ENCODE assay signal across 1 cellular context in the genomic region with DNA sequence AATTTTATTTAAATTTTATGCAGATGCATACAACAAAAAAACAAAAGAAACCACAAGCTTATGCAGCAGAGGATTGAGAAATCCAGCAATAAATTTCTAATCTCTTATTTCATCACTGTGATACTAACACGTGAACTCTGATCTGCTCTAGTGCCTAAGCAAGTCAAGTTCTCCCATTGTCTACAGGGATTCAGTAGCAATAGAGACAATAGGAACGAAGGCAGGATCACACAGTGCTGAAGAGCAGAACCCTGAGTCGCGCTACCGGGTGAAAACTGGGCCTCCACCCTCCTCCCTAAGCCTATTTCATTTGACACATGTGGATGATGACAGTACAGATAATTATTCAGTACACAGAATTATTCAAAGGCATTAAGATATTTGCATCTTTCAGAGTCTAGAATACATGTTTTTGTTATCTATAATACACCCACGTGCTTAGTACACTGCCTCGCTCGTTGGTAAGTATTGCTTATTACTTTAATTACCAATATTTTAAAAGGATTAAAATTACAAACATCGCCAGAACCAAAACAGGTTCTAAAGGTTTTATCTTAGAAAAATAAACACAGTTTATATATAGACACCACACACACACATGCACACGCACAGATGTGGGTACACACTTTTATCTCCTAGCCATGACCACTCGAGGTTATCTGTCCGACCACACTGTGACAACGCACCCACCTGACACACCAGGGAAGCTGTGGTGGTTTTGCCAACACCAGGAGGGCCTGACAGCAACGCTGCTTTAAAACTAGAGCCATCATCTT.
TF ChIP-seq lines count a peak whose summit lies in the region.

No MANE protein-coding gene starts in this region.

TF ChIP-seq in K562, 482 proteins besides CTCF, POLR2A, EP300 and RAD21 (continued from another document and continues in another):
- no peak for TF ChIP-seq ZNF740 (CRISPR knock-in tag; IDR thresholded peaks at IDR 0.05)
- TF ChIP-seq ZNF740 (tag; IDR thresholded peaks at IDR 0.05), result no peak
- TF ChIP-seq SLC30A9 (CRISPR knock-in tag; IDR thresholded peaks at IDR 0.05), result no peak
- TF ChIP-seq POLR3G (IDR thresholded peaks at IDR 0.05; ENCODE audit: extremely low read depth, insufficient read length, insufficient replicate concordance), result no peak
- no peak for TF ChIP-seq FUS (optimal IDR thresholded peaks at IDR 0.05; ENCODE audit: low read depth, low read length)
- TF ChIP-seq BRF1 (IDR thresholded peaks at IDR 0.05; ENCODE audit: borderline replicate concordance, extremely low read depth, insufficient read length), result no peak
- TF ChIP-seq BCLAF1 (IDR thresholded peaks at IDR 0.05; ENCODE audit: borderline replicate concordance in 1 of 2, control insufficient read depth in 1 of 2, low read depth in 2 of 2, low read length in 1 of 2), result 0 out of 4 replicates have a peak, but pooled peaks of 1 of the 2 experiments have one; percentile 71
- TF ChIP-seq STAT5A (IDR thresholded peaks at IDR 0.05; ENCODE audit: borderline replicate concordance, low read length), result 0 out of 2 replicates have a peak, but pooled peaks have one; percentile 45
- no peak for TF ChIP-seq ZNF316 (IDR thresholded peaks at IDR 0.05)
- no peak for TF ChIP-seq ADNP (tag; IDR thresholded peaks at IDR 0.05)
- TF ChIP-seq ZNF778 (CRISPR knock-in tag; IDR thresholded peaks at IDR 0.05), result no peak
- TF ChIP-seq HNRNPLL (IDR thresholded peaks at IDR 0.05; ENCODE audit: low read depth, low read length, poor library complexity, severe bottlenecking), result no peak
- TF ChIP-seq, protein P1, sequence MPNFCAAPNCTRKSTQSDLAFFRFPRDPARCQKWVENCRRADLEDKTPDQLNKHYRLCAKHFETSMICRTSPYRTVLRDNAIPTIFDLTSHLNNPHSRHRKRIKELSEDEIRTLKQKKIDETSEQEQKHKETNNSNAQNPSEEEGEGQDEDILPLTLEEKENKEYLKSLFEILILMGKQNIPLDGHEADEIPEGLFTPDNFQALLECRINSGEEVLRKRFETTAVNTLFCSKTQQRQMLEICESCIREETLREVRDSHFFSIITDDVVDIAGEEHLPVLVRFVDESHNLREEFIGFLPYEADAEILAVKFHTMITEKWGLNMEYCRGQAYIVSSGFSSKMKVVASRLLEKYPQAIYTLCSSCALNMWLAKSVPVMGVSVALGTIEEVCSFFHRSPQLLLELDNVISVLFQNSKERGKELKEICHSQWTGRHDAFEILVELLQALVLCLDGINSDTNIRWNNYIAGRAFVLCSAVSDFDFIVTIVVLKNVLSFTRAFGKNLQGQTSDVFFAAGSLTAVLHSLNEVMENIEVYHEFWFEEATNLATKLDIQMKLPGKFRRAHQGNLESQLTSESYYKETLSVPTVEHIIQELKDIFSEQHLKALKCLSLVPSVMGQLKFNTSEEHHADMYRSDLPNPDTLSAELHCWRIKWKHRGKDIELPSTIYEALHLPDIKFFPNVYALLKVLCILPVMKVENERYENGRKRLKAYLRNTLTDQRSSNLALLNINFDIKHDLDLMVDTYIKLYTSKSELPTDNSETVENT (CRISPR knock-in tag; IDR thresholded peaks at IDR 0.05), result no peak
- no peak for TF ChIP-seq BRD9 (IDR thresholded peaks at IDR 0.05; ENCODE audit: low read depth, partially characterized antibody)
- no peak for TF ChIP-seq POLR2G (IDR thresholded peaks at IDR 0.05; ENCODE audit: low read depth, low read length)
- TF ChIP-seq, protein P2, sequence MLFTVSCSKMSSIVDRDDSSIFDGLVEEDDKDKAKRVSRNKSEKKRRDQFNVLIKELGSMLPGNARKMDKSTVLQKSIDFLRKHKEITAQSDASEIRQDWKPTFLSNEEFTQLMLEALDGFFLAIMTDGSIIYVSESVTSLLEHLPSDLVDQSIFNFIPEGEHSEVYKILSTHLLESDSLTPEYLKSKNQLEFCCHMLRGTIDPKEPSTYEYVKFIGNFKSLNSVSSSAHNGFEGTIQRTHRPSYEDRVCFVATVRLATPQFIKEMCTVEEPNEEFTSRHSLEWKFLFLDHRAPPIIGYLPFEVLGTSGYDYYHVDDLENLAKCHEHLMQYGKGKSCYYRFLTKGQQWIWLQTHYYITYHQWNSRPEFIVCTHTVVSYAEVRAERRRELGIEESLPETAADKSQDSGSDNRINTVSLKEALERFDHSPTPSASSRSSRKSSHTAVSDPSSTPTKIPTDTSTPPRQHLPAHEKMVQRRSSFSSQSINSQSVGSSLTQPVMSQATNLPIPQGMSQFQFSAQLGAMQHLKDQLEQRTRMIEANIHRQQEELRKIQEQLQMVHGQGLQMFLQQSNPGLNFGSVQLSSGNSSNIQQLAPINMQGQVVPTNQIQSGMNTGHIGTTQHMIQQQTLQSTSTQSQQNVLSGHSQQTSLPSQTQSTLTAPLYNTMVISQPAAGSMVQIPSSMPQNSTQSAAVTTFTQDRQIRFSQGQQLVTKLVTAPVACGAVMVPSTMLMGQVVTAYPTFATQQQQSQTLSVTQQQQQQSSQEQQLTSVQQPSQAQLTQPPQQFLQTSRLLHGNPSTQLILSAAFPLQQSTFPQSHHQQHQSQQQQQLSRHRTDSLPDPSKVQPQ (CRISPR knock-in tag; IDR thresholded peaks at IDR 0.05; ENCODE audit: borderline replicate concordance), result no peak
- no peak for TF ChIP-seq ZSCAN32 (CRISPR knock-in tag; IDR thresholded peaks at IDR 0.05)
- peak; percentile 30; the same call in 1 of the 2 replicates for TF ChIP-seq JUND (IDR thresholded peaks at IDR 0.05; ENCODE audit: borderline replicate concordance, low read depth, low read length)
- TF ChIP-seq JUND (tag; IDR thresholded peaks at IDR 0.05; ENCODE audit: borderline replicate concordance, low read depth, low read length), result no peak
- TF ChIP-seq CBFA2T3 (IDR thresholded peaks at IDR 0.05), result peak; percentile 88
- TF ChIP-seq L3MBTL2 (IDR thresholded peaks at IDR 0.05), result peak; percentile 18; the same call in 1 of the 2 replicates
- TF ChIP-seq CC2D1A (IDR thresholded peaks at IDR 0.05), result no peak
- no peak for TF ChIP-seq E2F4 (CRISPR knock-in tag; IDR thresholded peaks at IDR 0.05; ENCODE audit: low read depth)
- TF ChIP-seq LCOR (CRISPR knock-in tag; IDR thresholded peaks at IDR 0.05), result no peak
- peak; percentile 81 for TF ChIP-seq DPF2 (IDR thresholded peaks at IDR 0.05)
- no peak for TF ChIP-seq FOS (IDR thresholded peaks at IDR 0.05; ENCODE audit: extremely low read depth, insufficient read length)
- no peak for TF ChIP-seq CBX1 (IDR thresholded peaks at IDR 0.05; ENCODE audit: low read depth)
- TF ChIP-seq ZNF165 (CRISPR knock-in tag; IDR thresholded peaks at IDR 0.05; ENCODE audit: borderline replicate concordance), result no peak
- no peak for TF ChIP-seq TSC22D4 (tag; IDR thresholded peaks at IDR 0.05)
- TF ChIP-seq HDAC1 (IDR thresholded peaks at IDR 0.05), result no peak
- TF ChIP-seq, protein P3, sequence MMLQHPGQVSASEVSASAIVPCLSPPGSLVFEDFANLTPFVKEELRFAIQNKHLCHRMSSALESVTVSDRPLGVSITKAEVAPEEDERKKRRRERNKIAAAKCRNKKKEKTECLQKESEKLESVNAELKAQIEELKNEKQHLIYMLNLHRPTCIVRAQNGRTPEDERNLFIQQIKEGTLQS (IDR thresholded peaks at IDR 0.05), result no peak
- TF ChIP-seq, protein P3 (CRISPR knock-in tag; conservative IDR thresholded peaks at IDR 0.05), result no peak
- TF ChIP-seq, protein P4, sequence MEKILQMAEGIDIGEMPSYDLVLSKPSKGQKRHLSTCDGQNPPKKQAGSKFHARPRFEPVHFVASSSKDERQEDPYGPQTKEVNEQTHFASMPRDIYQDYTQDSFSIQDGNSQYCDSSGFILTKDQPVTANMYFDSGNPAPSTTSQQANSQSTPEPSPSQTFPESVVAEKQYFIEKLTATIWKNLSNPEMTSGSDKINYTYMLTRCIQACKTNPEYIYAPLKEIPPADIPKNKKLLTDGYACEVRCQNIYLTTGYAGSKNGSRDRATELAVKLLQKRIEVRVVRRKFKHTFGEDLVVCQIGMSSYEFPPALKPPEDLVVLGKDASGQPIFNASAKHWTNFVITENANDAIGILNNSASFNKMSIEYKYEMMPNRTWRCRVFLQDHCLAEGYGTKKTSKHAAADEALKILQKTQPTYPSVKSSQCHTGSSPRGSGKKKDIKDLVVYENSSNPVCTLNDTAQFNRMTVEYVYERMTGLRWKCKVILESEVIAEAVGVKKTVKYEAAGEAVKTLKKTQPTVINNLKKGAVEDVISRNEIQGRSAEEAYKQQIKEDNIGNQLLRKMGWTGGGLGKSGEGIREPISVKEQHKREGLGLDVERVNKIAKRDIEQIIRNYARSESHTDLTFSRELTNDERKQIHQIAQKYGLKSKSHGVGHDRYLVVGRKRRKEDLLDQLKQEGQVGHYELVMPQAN (IDR thresholded peaks at IDR 0.05; ENCODE audit: borderline replicate concordance), result no peak
- no peak for TF ChIP-seq LARP7 (IDR thresholded peaks at IDR 0.05)
- TF ChIP-seq PTTG1 (tag; IDR thresholded peaks at IDR 0.05; ENCODE audit: low read depth), result no peak
- no peak for TF ChIP-seq ZNF707 (CRISPR knock-in tag; conservative IDR thresholded peaks at IDR 0.05)
- TF ChIP-seq ZNF134 (CRISPR knock-in tag; conservative IDR thresholded peaks at IDR 0.05), result no peak
- no peak for TF ChIP-seq CBX2 (IDR thresholded peaks at IDR 0.05; ENCODE audit: insufficient read depth, low read length, poor library complexity, severe bottlenecking)
- TF ChIP-seq ZNF431 (CRISPR knock-in tag; IDR thresholded peaks at IDR 0.05), result no peak
- no peak for TF ChIP-seq STAT6 (CRISPR knock-in tag; IDR thresholded peaks at IDR 0.05)
- no peak for TF ChIP-seq ZBTB7A (IDR thresholded peaks at IDR 0.05; ENCODE audit: borderline replicate concordance, control insufficient read depth, low read depth, low read length)
